12 cellular contexts compared by ENCODE assay signal in genomic region chr17:72614476-72614870, GRCh38.
A peak's percentile ranks its signal among the peaks of the same experiment; 100 is the strongest.
DNase-seq lines count a peak whose midpoint lies in the region; ATAC-seq and TF ChIP-seq lines count a peak whose summit lies in the region.
"Had no signal": no experiment of that assay in that cellular context is flagged by ENCODE, and none has a peak within 500 bp of the region (broad histone marks: within the 10 kb centered on the region; RNA-seq: fewer than 3 reads in every experiment).

No MANE protein-coding gene starts in this region.

- no peak overlapping the region for H3K4me3 ChIP-seq in mesodermal cell (ENCODE audit: extremely low read depth, insufficient read depth, low read length, poor library complexity, severe bottlenecking)
- H3K4me3 ChIP-seq in suprapubic skin: no peak overlapping the region
- H3K4me3 ChIP-seq: cardiac muscle cell had no signal

- peaks cover 0 to under 1% (median 0%) of the 10 kb centered on the region in 5 experiments for H3K9me3 Mint-ChIP-seq in brain
- H3K9me3 Mint-ChIP-seq: T-cell had no signal

- TF ChIP-seq EP300 in Ishikawa (IDR thresholded peaks at IDR 0.05; ENCODE audit: borderline replicate concordance) (no peak), suprapubic skin (IDR thresholded peaks at IDR 0.05) (no peak)

- H3K36me3 Mint-ChIP-seq in brain: no peaks in the 10 kb centered on the region
- H3K36me3 Mint-ChIP-seq: T-cell had no signal

- H3K27ac Mint-ChIP-seq in brain: peak overlapping the region; percentile 13 to 93 (median 22)
- H3K27ac Mint-ChIP-seq: T-cell had no signal

- H3K36me3 ChIP-seq in mesodermal cell (ENCODE audit: control insufficient read depth, insufficient read depth, low read length) (no peaks in the 10 kb centered on the region), suprapubic skin (no peaks in the 10 kb centered on the region)
- H3K36me3 ChIP-seq: cardiac muscle cell had no signal

- peaks cover 5% of the 10 kb centered on the region for H3K27me3 ChIP-seq in suprapubic skin
- H3K27me3 ChIP-seq: cardiac muscle cell had no signal

- H3K9me3 ChIP-seq in mesodermal cell (ENCODE audit: control insufficient read depth, low read length): no peaks in the 10 kb centered on the region
- H3K9me3 ChIP-seq in suprapubic skin: no peaks in the 10 kb centered on the region

- peak overlapping the region; percentile 91 for H3K27ac ChIP-seq in mesodermal cell (ENCODE audit: low read depth, low read length, severe bottlenecking)
- H3K27ac ChIP-seq in suprapubic skin: peak overlapping the region; percentile 68
- H3K27ac ChIP-seq: cardiac muscle cell had no signal

- peaks cover 44% of the 10 kb centered on the region for H3K4me1 ChIP-seq in mesodermal cell (ENCODE audit: control insufficient read depth, insufficient read depth, low read length, poor library complexity, severe bottlenecking)
- H3K4me1 ChIP-seq in suprapubic skin: peaks cover 41% of the 10 kb centered on the region

- TF ChIP-seq CTCF in brain (conservative IDR thresholded peaks at IDR 0.05): no peak
- no peak for TF ChIP-seq CTCF in suprapubic skin (IDR thresholded peaks at IDR 0.05)

- H3K4me3 Mint-ChIP-seq in brain: peak overlapping the region in 2 of 5 experiments; percentile 30 to 40
- H3K4me3 Mint-ChIP-seq: T-cell had no signal

- WGBS in mesodermal cell (ENCODE audit: insufficient coverage in 2 of 2), 2 experiments: 90 to 100% methylated on average over 1 to 2 of the region's 4 CpGs
- WGBS in suprapubic skin: 38% methylated on average over 4 of the region's 4 CpGs

- H3K4me1 Mint-ChIP-seq in brain: peaks cover 54% of the 10 kb centered on the region

- no peak for TF ChIP-seq RAD21 in Ishikawa (IDR thresholded peaks at IDR 0.05; ENCODE audit: low read depth)

- TF ChIP-seq POLR2A in suprapubic skin (IDR thresholded peaks at IDR 0.05): no peak

- ATAC-seq in HG03135 (IDR thresholded peaks at IDR 0.05; ENCODE audit: unreplicated experiment): no peak
- ATAC-seq: T-cell had no signal

- no peak for DNase-seq in suprapubic skin (ENCODE audit: low spot score in 2 of 2)
- DNase-seq in medulla oblongata (ENCODE audit: extremely low spot score): no peak
- DNase-seq in HuH-7.5 (ENCODE audit: low spot score): no peak
- no peak for DNase-seq in cerebellum (ENCODE audit: low spot score)
- DNase-seq: activated CD4-positive, alpha-beta T cell treated with anti-CD3 and anti-CD28 coated beads, Interleukin-2, amount 50 U/mL, for 4 hours; NCI-H1105 treated with DMSO at 0.1 percent for 48 hours; T-cell had no signal

- no peaks in the 10 kb centered on the region for H3K27me3 Mint-ChIP-seq in brain

TF ChIP-seq in Ishikawa, 13 proteins besides CTCF, POLR2A, EP300 and RAD21:
- TF ChIP-seq TCF12 (IDR thresholded peaks at IDR 0.05; ENCODE audit: low read depth) (no peak), MAX (IDR thresholded peaks at IDR 0.05) (0 out of 2 replicates have a peak, but pooled peaks have one; percentile 7)
